In genomic region chr1:171863531-171863930, GRCh38 we compare ENCODE assay signal across 10 cellular contexts.
"Had no signal": no experiment of that assay in that cellular context is flagged by ENCODE, and none has a peak within 500 bp of the region (broad histone marks: within the 10 kb centered on the region; RNA-seq: fewer than 3 reads in every experiment).

No MANE protein-coding gene starts in this region.

- H3K9ac ChIP-seq: GM23248 had no signal

- H3K4me1 ChIP-seq: HAP-1 had no signal

- H2AFZ ChIP-seq: GM23248, GM23338 had no signal

- FAIRE-seq: H1, H54 had no signal

- H3K4me2 ChIP-seq: GM23338 had no signal

- H3K36me3 ChIP-seq: HAP-1 had no signal

- H3K27ac ChIP-seq: GM23248 had no signal

- DNase-seq: GM23248, GOT3, H7, H9, HCEC 1CT, HFFc6 had no signal

- H3K9me3 ChIP-seq: HAP-1 had no signal

- H3K4me3 ChIP-seq: GM23248, GM23338, HAP-1 had no signal
